Comparison of ENCODE assay signal across 8 cellular contexts in the genomic region with DNA sequence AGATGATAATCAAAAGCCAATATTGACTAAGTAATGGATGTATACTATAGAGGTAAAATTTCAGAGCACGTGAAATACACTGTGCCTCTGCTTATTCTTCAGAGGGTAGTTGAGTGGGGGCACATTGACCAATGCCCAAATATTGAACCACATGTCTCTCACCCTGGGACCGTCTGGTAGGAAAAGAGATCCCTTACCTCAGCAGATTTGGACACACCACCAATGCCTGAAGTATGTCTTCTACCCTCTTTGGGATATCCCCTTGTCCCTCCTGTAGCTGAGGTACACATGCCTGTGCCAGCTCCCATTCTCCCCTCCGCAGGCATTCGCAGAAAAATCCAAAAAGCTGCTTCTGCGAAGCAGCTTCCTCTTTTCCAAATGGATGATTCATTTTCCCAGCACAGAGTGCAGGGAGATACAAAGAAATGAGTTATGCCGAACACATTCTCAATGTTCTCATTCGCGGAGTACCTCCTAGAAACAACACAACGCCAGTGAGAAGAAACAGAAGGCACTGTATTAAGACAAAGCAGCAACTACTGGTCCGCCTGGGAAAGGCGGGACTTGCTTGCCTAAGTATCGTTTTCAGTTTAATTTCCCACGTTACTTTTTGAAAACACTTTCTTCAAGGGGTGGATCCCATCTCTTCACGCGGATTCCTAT. TPM values are rescaled to one million over a fixed set of nuclear protein-coding genes. Genes with fewer than 3 reads are reported as not detected.
DNase-seq lines count a peak whose midpoint lies in the region; ATAC-seq and TF ChIP-seq lines count a peak whose summit lies in the region.

No MANE protein-coding gene starts in this region.

- H3K9me3 ChIP-seq in Peyer's patch (no peaks in the 10 kb centered on the region), endocrine pancreas (ENCODE audit: control insufficient read depth, low read length) (no peaks in the 10 kb centered on the region)

- TF ChIP-seq CTCF in Peyer's patch (IDR thresholded peaks at IDR 0.05) (no peak), nephron (IDR thresholded peaks at IDR 0.05; ENCODE audit: unreplicated experiment in 3 of 3) (no peak)

- H3K27ac ChIP-seq in Peyer's patch = peak overlapping the region in 3 of 4 donors; percentile 66 to 78 (median 67)

- H3K4me1 Mint-ChIP-seq in nephron = peaks cover 28% of the 10 kb centered on the region

- peak overlapping the region; percentile 53 to 76 (median 70) for H3K4me3 ChIP-seq in Peyer's patch
- peak overlapping the region; percentile 86 for H3K4me3 ChIP-seq in endocrine pancreas (ENCODE audit: control insufficient read depth, insufficient read depth, low read length)

- H3K27me3 Mint-ChIP-seq in nephron (ENCODE audit: low read depth) = no peaks in the 10 kb centered on the region

- DNase-seq in NCI-H1417 (lab: John Stamatoyannopoulos, UW) = peak in 2 of 3 experiments; percentile 56 to 77
- no peak for DNase-seq in NCI-H1417 treated with DMSO at 0.1 percent for 48 hours (lab: John Stamatoyannopoulos, UW)
- DNase-seq in Peyer's patch = no peak
- no peak for DNase-seq in HuH-7.5 (ENCODE audit: low spot score)

- H3K27ac Mint-ChIP-seq in nephron = peak overlapping the region; percentile 75 to 95 (median 92)

- H3K27me3 ChIP-seq in Peyer's patch (no peaks in the 10 kb centered on the region), endocrine pancreas (ENCODE audit: control insufficient read depth, insufficient read depth, low read length) (no peaks in the 10 kb centered on the region)

- H3K4me1 ChIP-seq in Peyer's patch (peaks cover 0 to 14% (median 1%) of the 10 kb centered on the region in 4 donors), endocrine pancreas (ENCODE audit: control insufficient read depth, insufficient read depth, low read length) (peaks cover 12% of the 10 kb centered on the region)

- no peak for ATAC-seq in GM21529 (IDR thresholded peaks at IDR 0.05; ENCODE audit: unreplicated experiment)
- ATAC-seq in GM21390 (IDR thresholded peaks at IDR 0.05; ENCODE audit: unreplicated experiment) = no peak

- no peak for TF ChIP-seq POLR2A in Peyer's patch (IDR thresholded peaks at IDR 0.05)

- H3K36me3 ChIP-seq in Peyer's patch (peaks cover 0 to 19% (median 0%) of the 10 kb centered on the region in 3 donors), endocrine pancreas (ENCODE audit: control insufficient read depth, insufficient read depth, low read length) (no peaks in the 10 kb centered on the region)

- H3K4me3 Mint-ChIP-seq in nephron = peak overlapping the region; percentile 88 to 94 (median 91)

- H3K9me3 Mint-ChIP-seq in nephron = no peaks in the 10 kb centered on the region

- peak overlapping the region; percentile 93 for H3K9ac ChIP-seq in endocrine pancreas (ENCODE audit: control insufficient read depth, insufficient read depth, low read length)

- peaks cover 22% of the 10 kb centered on the region for H3K36me3 Mint-ChIP-seq in nephron (ENCODE audit: low read depth)

RNA-seq across cellular contexts. Expression of a gene that starts 0.7 kb away (rescaled TPM):
- total RNA-seq in Peyer's patch = 10 to 100 TPM; 27.5 to 48.7 (median 42.6) TPM

RNA-seq across cellular contexts. Expression of a gene that starts 3.9 kb away (rescaled TPM):
- 100 to 1,000 TPM in 1 of 4 donors, 10 to 100 TPM in 3; 12.6 to 103 (median 33.1) TPM for total RNA-seq in Peyer's patch

Comparison
In these comparisons a context has a peak if more than half of its experiments do, and no peak if none do; other contexts are left out.
1. DNase-seq: peak in NCI-H1417 (2 of 3); none in NCI-H1417 treated with DMSO at 0.1 percent for 48 hours (single experiment), Peyer's patch (0 of 3) and HuH-7.5 (single experiment).